ENCODE assay signal across 24 cellular contexts in genomic region chr3:130227540-130227939, GRCh38.
"Had no signal": no experiment of that assay in that cellular context is flagged by ENCODE, and none has a peak within 500 bp of the region (broad histone marks: within the 10 kb centered on the region; RNA-seq: fewer than 3 reads in every experiment).

No MANE protein-coding gene starts in this region.

- H3K9me3 ChIP-seq: esophagus muscularis mucosa, gastroesophageal sphincter, left lung, lower lobe of right lung, mucosa of descending colon had no signal

- ATAC-seq: foreskin keratinocyte, gastroesophageal sphincter, heart right ventricle, left cardiac atrium, left lung, left ventricle myocardium superior, lower lobe of right lung, mucosa of descending colon had no signal

- DNase-seq: dermis blood vessel endothelial cell; dorsolateral prefrontal cortex; effector CD4-positive, alpha-beta T cell; effector memory CD4-positive, alpha-beta T cell; foreskin keratinocyte; glutamatergic neuron; head of caudate nucleus; heart right ventricle; hippocampal formation; left cardiac atrium; left lung; left ventricle myocardium superior; lower lobe of right lung; mesenchymal stem cell; mucosa of descending colon; naive B cell had no signal

- H3K4me1 ChIP-seq: esophagus muscularis mucosa, foreskin keratinocyte, gastroesophageal sphincter, heart right ventricle, left lung, lower lobe of right lung had no signal

- H3K27ac ChIP-seq: coronary artery, dorsolateral prefrontal cortex, esophagus muscularis mucosa, foreskin keratinocyte, gastroesophageal sphincter, heart right ventricle, left lung, lower lobe of right lung had no signal

- FAIRE-seq: colon, endothelial cell of umbilical vein, frontal cortex, islet of Langerhans, keratinocyte had no signal

- H3K27me3 ChIP-seq: dorsolateral prefrontal cortex, esophagus muscularis mucosa, foreskin keratinocyte, gastroesophageal sphincter, heart right ventricle, left lung had no signal

- H3K36me3 ChIP-seq: esophagus muscularis mucosa, gastroesophageal sphincter, heart right ventricle, left lung, lower lobe of right lung had no signal

- H3K4me3 ChIP-seq: coronary artery, dorsolateral prefrontal cortex, esophagus muscularis mucosa, gastroesophageal sphincter, heart right ventricle, left lung, lower lobe of right lung, mucosa of descending colon had no signal
